2 cellular contexts compared by ENCODE assay signal in the genomic region with DNA sequence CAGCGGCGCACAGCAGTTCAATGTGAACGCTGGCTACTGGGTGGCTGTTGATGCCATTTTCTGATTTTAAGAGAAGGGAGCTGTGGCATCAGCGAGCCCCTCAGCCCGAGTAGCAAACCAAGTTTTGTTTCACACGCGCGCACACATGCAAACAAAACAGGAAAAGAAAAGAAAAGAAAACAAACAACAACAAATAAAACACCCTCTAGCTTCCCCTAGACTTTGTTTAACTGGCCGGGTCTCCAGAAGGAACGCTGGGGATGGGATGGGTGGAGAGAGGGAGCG.
TF ChIP-seq lines count a peak whose summit lies in the region.

No MANE protein-coding gene starts in this region.

TF ChIP-seq in HEK293, 187 proteins besides CTCF, POLR2A, EP300 and RAD21 (continued from another document):
- TF ChIP-seq, protein P1, sequence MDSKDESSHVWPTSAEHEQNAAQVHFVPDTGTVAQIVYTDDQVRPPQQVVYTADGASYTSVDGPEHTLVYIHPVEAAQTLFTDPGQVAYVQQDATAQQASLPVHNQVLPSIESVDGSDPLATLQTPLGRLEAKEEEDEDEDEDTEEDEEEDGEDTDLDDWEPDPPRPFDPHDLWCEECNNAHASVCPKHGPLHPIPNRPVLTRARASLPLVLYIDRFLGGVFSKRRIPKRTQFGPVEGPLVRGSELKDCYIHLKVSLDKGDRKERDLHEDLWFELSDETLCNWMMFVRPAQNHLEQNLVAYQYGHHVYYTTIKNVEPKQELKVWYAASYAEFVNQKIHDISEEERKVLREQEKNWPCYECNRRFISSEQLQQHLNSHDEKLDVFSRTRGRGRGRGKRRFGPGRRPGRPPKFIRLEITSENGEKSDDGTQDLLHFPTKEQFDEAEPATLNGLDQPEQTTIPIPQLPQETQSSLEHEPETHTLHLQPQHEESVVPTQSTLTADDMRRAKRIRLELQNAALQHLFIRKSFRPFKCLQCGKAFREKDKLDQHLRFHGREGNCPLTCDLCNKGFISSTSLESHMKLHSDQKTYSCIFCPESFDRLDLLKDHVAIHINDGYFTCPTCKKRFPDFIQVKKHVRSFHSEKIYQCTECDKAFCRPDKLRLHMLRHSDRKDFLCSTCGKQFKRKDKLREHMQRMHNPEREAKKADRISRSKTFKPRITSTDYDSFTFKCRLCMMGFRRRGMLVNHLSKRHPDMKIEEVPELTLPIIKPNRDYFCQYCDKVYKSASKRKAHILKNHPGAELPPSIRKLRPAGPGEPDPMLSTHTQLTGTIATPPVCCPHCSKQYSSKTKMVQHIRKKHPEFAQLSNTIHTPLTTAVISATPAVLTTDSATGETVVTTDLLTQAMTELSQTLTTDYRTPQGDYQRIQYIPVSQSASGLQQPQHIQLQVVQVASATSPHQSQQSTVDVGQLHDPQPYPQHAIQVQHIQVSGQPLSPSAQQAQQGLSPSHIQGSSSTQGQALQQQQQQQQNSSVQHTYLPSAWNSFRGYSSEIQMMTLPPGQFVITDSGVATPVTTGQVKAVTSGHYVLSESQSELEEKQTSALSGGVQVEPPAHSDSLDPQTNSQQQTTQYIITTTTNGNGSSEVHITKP (tag by site-specific recombination; IDR thresholded peaks at IDR 0.05), result 0 out of 2 replicates have a peak, but pooled peaks have one; percentile 21
- TF ChIP-seq, protein P2, sequence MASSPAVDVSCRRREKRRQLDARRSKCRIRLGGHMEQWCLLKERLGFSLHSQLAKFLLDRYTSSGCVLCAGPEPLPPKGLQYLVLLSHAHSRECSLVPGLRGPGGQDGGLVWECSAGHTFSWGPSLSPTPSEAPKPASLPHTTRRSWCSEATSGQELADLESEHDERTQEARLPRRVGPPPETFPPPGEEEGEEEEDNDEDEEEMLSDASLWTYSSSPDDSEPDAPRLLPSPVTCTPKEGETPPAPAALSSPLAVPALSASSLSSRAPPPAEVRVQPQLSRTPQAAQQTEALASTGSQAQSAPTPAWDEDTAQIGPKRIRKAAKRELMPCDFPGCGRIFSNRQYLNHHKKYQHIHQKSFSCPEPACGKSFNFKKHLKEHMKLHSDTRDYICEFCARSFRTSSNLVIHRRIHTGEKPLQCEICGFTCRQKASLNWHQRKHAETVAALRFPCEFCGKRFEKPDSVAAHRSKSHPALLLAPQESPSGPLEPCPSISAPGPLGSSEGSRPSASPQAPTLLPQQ (tag by site-specific recombination; IDR thresholded peaks at IDR 0.05), result no peak
- TF ChIP-seq, protein P3, sequence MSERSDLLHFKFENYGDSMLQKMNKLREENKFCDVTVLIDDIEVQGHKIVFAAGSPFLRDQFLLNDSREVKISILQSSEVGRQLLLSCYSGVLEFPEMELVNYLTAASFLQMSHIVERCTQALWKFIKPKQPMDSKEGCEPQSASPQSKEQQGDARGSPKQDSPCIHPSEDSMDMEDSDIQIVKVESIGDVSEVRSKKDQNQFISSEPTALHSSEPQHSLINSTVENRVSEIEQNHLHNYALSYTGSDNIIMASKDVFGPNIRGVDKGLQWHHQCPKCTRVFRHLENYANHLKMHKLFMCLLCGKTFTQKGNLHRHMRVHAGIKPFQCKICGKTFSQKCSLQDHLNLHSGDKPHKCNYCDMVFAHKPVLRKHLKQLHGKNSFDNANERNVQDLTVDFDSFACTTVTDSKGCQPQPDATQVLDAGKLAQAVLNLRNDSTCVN (tag by site-specific recombination; optimal IDR thresholded peaks at IDR 0.05), result peak; percentile 28

TF ChIP-seq in neural cell, 6 proteins besides CTCF, POLR2A, EP300 and RAD21 (continued from another document):
- TF ChIP-seq POLR2AphosphoS5 (IDR thresholded peaks at IDR 0.05), result no peak
